ENCODE assay signal across 16 cellular contexts in the genomic region with DNA sequence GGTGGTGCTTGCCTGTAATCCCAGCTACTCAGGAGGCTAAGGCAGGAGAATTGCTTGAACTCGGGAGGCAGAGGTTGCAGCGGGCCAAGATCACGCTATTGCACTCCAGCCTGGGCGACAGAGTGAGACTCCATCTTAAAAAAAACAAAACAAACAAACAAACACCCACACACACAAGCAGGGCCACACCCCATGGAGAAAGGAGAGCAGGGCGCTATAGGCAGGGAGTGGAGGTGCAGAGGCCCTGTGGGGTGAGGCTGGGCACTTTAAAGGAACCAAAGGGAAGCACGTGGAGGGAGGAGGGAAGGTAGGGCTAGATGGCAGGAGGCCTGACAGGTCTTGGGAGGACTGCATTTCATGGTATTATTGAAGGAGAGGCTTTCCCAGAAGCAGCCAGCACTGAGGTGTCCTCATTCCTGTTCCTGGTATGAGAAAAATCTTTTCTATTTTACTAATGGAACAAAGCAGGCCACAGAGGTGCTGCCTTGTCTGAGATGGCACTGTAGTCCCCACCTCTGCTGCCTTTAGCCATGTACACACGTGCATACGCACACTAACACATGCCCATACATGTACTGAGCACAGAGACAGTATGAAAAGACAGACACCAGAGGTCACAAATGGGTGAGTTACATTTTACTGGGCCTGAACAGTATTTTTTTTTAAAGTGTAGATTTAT. TPM values are rescaled to one million over a fixed set of nuclear protein-coding genes. Genes with fewer than 3 reads are reported as not detected.
A peak's percentile ranks its signal among the peaks of the same experiment; 100 is the strongest.
DNase-seq lines count a peak whose midpoint lies in the region; FAIRE-seq and TF ChIP-seq lines count a peak whose summit lies in the region.
"Had no signal": no experiment of that assay in that cellular context is flagged by ENCODE, and none has a peak within 500 bp of the region (broad histone marks: within the 10 kb centered on the region; RNA-seq: fewer than 3 reads in every experiment).

No MANE protein-coding gene starts in this region.

- no peak for TF ChIP-seq POLR2A in prostate gland (IDR thresholded peaks at IDR 0.05)

- in situ Hi-C loops in GM23248 (cut with MboI), result no loop called here

- intact Hi-C loops in prostate gland (cut with DNase I), result no loop called here

- no peaks in the 10 kb centered on the region for H4K20me1 ChIP-seq in GM23248 (ENCODE audit: insufficient read depth)
- H4K20me1 ChIP-seq in OCI-LY1 (ENCODE audit: insufficient read depth, low read length), result no peaks in the 10 kb centered on the region

- 88 to 89% methylated on average over 8 of the region's 8 CpGs for WGBS in GM23248 (ENCODE audit: low coverage in 1 of 2, low lambda C conversion rate in 2 of 2, missing lambda C conversion rate in 2 of 2), 2 experiments
- 68% methylated on average over 8 of the region's 8 CpGs for WGBS in prostate gland

- H3K4me2 ChIP-seq in GM23248 (ENCODE audit: unreplicated experiment) (no peak overlapping the region), OCI-LY1 (ENCODE audit: low read length) (no peak overlapping the region)

- FAIRE-seq in bronchial epithelial cell (lab: Jason Lieb, UNC) (no peak), D721Med (lab: Jason Lieb, UNC) (no peak)
- FAIRE-seq: endothelial cell of umbilical vein, islet of Langerhans had no signal

- no peaks in the 10 kb centered on the region for H3K79me2 ChIP-seq in GM23248 (ENCODE audit: insufficient read depth)
- H3K79me2 ChIP-seq in OCI-LY1 (ENCODE audit: insufficient read depth, low read length), result no peaks in the 10 kb centered on the region

- no peaks in the 10 kb centered on the region for H3K27me3 ChIP-seq in GM23248 (replicated peaks; ENCODE audit: insufficient read depth)
- no peaks in the 10 kb centered on the region for H3K27me3 ChIP-seq in OCI-LY1 (ENCODE audit: insufficient read depth, low read length)
- H3K27me3 ChIP-seq in bronchial epithelial cell (ENCODE audit: control insufficient read depth, insufficient read depth, low read length), result no peaks in the 10 kb centered on the region
- no peaks in the 10 kb centered on the region for H3K27me3 ChIP-seq in prostate gland (replicated peaks; ENCODE audit: insufficient read depth)

- DNase-seq in GM23248 (no peak), bronchial epithelial cell (ENCODE audit: low read depth) (peak; percentile 77), prostate gland (ENCODE audit: low spot score) (peak; percentile 34), D721Med (ENCODE audit: insufficient read length, low spot score) (no peak), KG1 (lab: John Stamatoyannopoulos, UW) (no peak), germinal center (ENCODE audit: low spot score) (no peak)
- DNase-seq in activated CD4-positive, CD25-positive, alpha-beta regulatory T cell treated with anti-CD3 and anti-CD28 coated beads, Interleukin-2, amount 50 U/mL, for 72 hours, result no peak
- DNase-seq: activated T-cell treated with anti-CD3 and anti-CD28 coated beads, Interleukin-2, amount 50 U/mL, for 4 hours; C1 segment of cervical spinal cord; DMS79 treated with DMSO at 0.1 percent for 48 hours; HCEC 1CT; NCI-H2081 treated with DMSO at 0.1 percent for 48 hours; T-helper 1 cell had no signal

- H3F3A ChIP-seq in GM23248 (ENCODE audit: insufficient read depth) (peaks cover 17% of the 10 kb centered on the region), OCI-LY1 (ENCODE audit: insufficient read depth, low read length) (no peaks in the 10 kb centered on the region)

- no peak overlapping the region for H3K4me3 ChIP-seq in GM23248
- no peak overlapping the region for H3K4me3 ChIP-seq in OCI-LY1 (ENCODE audit: low read depth, low read length, poor library complexity, severe bottlenecking)
- no peak overlapping the region for H3K4me3 ChIP-seq in bronchial epithelial cell (ENCODE audit: low read depth, low read length)
- H3K4me3 ChIP-seq in prostate gland, result no peak overlapping the region

- H3K9ac ChIP-seq in GM23248 (0 out of 2 replicates have a peak overlapping the region, but pooled peaks have one; percentile 63), OCI-LY1 (ENCODE audit: low read length) (no peak overlapping the region)

- no peak overlapping the region; the same call in 1 of the 2 replicates for H2AFZ ChIP-seq in GM23248
- no peak overlapping the region for H2AFZ ChIP-seq in OCI-LY1 (ENCODE audit: low read length)

- TF ChIP-seq CTCF in OCI-LY1 (IDR thresholded peaks at IDR 0.05; ENCODE audit: low read length), result no peak
- TF ChIP-seq CTCF in bronchial epithelial cell (IDR thresholded peaks at IDR 0.05; ENCODE audit: insufficient read depth, low read length, severe bottlenecking), result no peak
- TF ChIP-seq CTCF in prostate gland (IDR thresholded peaks at IDR 0.05), result no peak
- TF ChIP-seq CTCF in D721Med (IDR thresholded peaks at IDR 0.05; ENCODE audit: insufficient read depth, missing control alignments), result no peak

- H3K9me3 ChIP-seq in GM23248 (ENCODE audit: low read depth) (no peaks in the 10 kb centered on the region), OCI-LY1 (ENCODE audit: low read length) (no peaks in the 10 kb centered on the region), prostate gland (no peaks in the 10 kb centered on the region)

- H3K4me1 ChIP-seq in GM23248 (ENCODE audit: insufficient read depth), result peaks cover 16% of the 10 kb centered on the region
- H3K4me1 ChIP-seq in OCI-LY1 (ENCODE audit: insufficient read depth, low read length, severe bottlenecking), result peaks cover 21% of the 10 kb centered on the region
- no peaks in the 10 kb centered on the region for H3K4me1 ChIP-seq in prostate gland (replicated peaks)

- H3K27ac ChIP-seq in GM23248 (peak overlapping the region; percentile 84; the same call in 1 of the 2 replicates), OCI-LY1 (ENCODE audit: low read depth, low read length, poor library complexity, severe bottlenecking) (peak overlapping the region; percentile 45), prostate gland (peak overlapping the region; percentile 58 to 64)

- H3K36me3 ChIP-seq in GM23248 (ENCODE audit: low read depth) (no peaks in the 10 kb centered on the region), OCI-LY1 (ENCODE audit: insufficient read depth, low read length) (peaks cover 62% of the 10 kb centered on the region), bronchial epithelial cell (ENCODE audit: control insufficient read depth, insufficient read depth, low read length) (peaks cover 3% of the 10 kb centered on the region), prostate gland (no peaks in the 10 kb centered on the region)

- H3K9me2 ChIP-seq in GM23248 (ENCODE audit: insufficient read depth) (no peaks in the 10 kb centered on the region), OCI-LY1 (ENCODE audit: low read depth, low read length) (no peaks in the 10 kb centered on the region)

RNA-seq across cellular contexts. Expression of gene BCAS4, which starts 44.0 kb away (rescaled TPM):
- 12.6 and 17.7 TPM in 2 replicates for total RNA-seq in GM23248 (2014; rRNA removed; shearing (Covaris generic))
- 16.8 and 18.4 TPM in 2 replicates for polyA plus RNA-seq in GM23248 (2016; fragmentation: Nextera tagmentation; extraction: Ambion mirVana)
- total RNA-seq in bronchial epithelial cell (5.5 and 12.2 TPM in 2 replicates), prostate gland (10 to 100 TPM in 1 of 2 donors, 1 to 10 TPM in 1; 2.9 to 11.4 TPM)

Comparison
In these comparisons a context has a peak if more than half of its experiments do, and no peak if none do; other contexts are left out.
1. DNase-seq: peak in bronchial epithelial cell (single experiment) and prostate gland (single experiment); none in GM23248 (single experiment), D721Med (single experiment), KG1 (single experiment), activated CD4-positive, CD25-positive, alpha-beta regulatory T cell treated with anti-CD3 and anti-CD28 coated beads, Interleukin-2, amount 50 U/mL, for 72 hours (single experiment) and germinal center (single experiment).
2. Peak in every context shown above with its lines, with median percentiles within 50 percentile points of each other: H3K27ac ChIP-seq.